ENCODE assay signal across 1 cellular context in the genomic region with DNA sequence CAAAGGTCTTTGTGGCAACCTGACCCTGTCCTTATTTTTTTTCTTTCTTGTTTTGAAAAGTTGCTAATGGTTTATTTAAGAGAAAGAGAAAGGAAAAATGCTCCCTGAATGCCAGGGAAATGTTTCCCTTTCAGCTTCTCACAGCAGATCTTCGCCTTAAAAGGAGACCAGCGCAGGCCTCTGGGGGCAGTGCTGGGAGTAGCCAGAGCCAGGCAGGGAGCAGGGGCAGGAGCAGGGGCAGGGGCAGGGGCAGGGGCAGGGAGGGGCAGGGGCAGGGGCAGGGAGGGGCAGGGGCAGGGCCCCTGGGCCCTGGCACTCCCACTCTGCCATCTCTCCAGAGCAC.
TF ChIP-seq lines count a peak whose summit lies in the region.

No MANE protein-coding gene starts in this region.

TF ChIP-seq in IMR-90, 13 proteins besides CTCF, POLR2A, EP300 and RAD21:
- TF ChIP-seq FOS (IDR thresholded peaks at IDR 0.05; ENCODE audit: low read depth, low read length): no peak
- TF ChIP-seq RFX5 (IDR thresholded peaks at IDR 0.05; ENCODE audit: low read depth, low read length): no peak
- no peak for TF ChIP-seq MXI1 (IDR thresholded peaks at IDR 0.05; ENCODE audit: borderline replicate concordance, low read depth, low read length)
- TF ChIP-seq MAZ (IDR thresholded peaks at IDR 0.05; ENCODE audit: borderline replicate concordance, low read depth, low read length): no peak
- TF ChIP-seq MAFK (IDR thresholded peaks at IDR 0.05; ENCODE audit: low read depth, low read length): no peak
- TF ChIP-seq CHD1 (IDR thresholded peaks at IDR 0.05; ENCODE audit: low read depth, low read length): no peak
- no peak for TF ChIP-seq USF2 (IDR thresholded peaks at IDR 0.05; ENCODE audit: low read depth, low read length)
- no peak for TF ChIP-seq ELK1 (IDR thresholded peaks at IDR 0.05; ENCODE audit: borderline replicate concordance, low read depth, low read length)
- TF ChIP-seq CEBPB (IDR thresholded peaks at IDR 0.05; ENCODE audit: low read depth, low read length): no peak
